In the genomic region with DNA sequence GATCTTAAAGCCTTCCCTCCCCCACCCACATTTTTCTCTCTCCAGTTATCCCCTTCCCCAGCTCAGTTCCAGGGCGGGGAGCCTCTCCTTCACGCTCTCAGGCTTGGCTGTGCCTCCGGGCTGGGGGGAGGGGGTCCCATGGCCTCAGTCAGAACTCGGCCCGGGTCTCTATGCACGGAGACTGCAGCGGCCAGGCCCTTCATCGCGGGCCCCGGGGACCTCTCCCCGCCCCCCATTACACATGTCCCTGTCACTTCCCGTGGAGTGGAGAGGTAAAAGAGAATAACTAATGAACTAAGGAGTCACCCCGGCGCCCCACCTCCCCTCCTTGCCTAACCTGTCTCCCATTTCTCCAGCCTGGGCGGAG, we compare ENCODE assay signal across 9 cellular contexts. TPM values are rescaled to one million over a fixed set of nuclear protein-coding genes. Genes with fewer than 3 reads are reported as not detected.
A peak's percentile ranks its signal among the peaks of the same experiment; 100 is the strongest.
DNase-seq lines count a peak whose midpoint lies in the region; ATAC-seq, FAIRE-seq and TF ChIP-seq lines count a peak whose summit lies in the region.
"Had no signal": no experiment of that assay in that cellular context is flagged by ENCODE, and none has a peak within 500 bp of the region (broad histone marks: within the 10 kb centered on the region; RNA-seq: fewer than 3 reads in every experiment).

No MANE protein-coding gene starts in this region.

- H3K27ac Mint-ChIP-seq in central memory CD8-positive, alpha-beta T cell (ENCODE audit: low read depth), result no peak overlapping the region
- H3K27ac Mint-ChIP-seq in neural progenitor cell, result peak overlapping the region; percentile 74

- peaks cover 19% of the 10 kb centered on the region for H3K4me1 Mint-ChIP-seq in central memory CD8-positive, alpha-beta T cell
- H3K4me1 Mint-ChIP-seq in neural progenitor cell, result peaks cover 27% of the 10 kb centered on the region

- POLR2A ChIA-PET in A549 (lab: Yijun Ruan, JAX) (no interaction called here), HCT116 (lab: Charles Lee) (no interaction called here)

- 91% methylated on average over 8 of the region's 15 CpGs for WGBS in A549 (ENCODE audit: missing lambda C conversion rate)

- H3K79me2 ChIP-seq in HCT116 (ENCODE audit: insufficient read depth, low read length) (peaks cover 24% of the 10 kb centered on the region), neural progenitor cell (ENCODE audit: low read depth) (no peaks in the 10 kb centered on the region)

- peak overlapping the region; percentile 99 for H3K4me2 ChIP-seq in A549
- H3K4me2 ChIP-seq in HCT116 (ENCODE audit: low read length), result peak overlapping the region; percentile 89
- peak overlapping the region; percentile 79 for H3K4me2 ChIP-seq in neural progenitor cell

- H3K36me3 ChIP-seq in HCT116 (ENCODE audit: control insufficient read depth in 1 of 2, insufficient read depth in 2 of 2, low read length in 2 of 2), result peaks cover 3% of the 10 kb centered on the region in 2 experiments; a peak in 2 of 4 replicates
- no peaks in the 10 kb centered on the region for H3K36me3 ChIP-seq in neural progenitor cell

- H3K9me3 ChIP-seq in A549 (no peaks in the 10 kb centered on the region), HCT116 (ENCODE audit: control insufficient read depth in 1 of 2, insufficient read depth in 1 of 2, low read depth in 1 of 2, low read length in 2 of 2) (no peaks in the 10 kb centered on the region), neural progenitor cell (ENCODE audit: low read depth) (no peaks in the 10 kb centered on the region)

- intact Hi-C loops in HCT116 (cut with micrococcal nuclease), result no loop called here

- no TSS peak for BruUV-seq in HCT116 (replicated peaks; lab: Mats Ljungman, UMichigan)

- H3K4me3 ChIP-seq in A549, result no peak overlapping the region
- no peak overlapping the region for H3K4me3 ChIP-seq in HCT116 (replicated peaks in 1 of 2; ENCODE audit: low read depth in 1 of 2, low read length in 2 of 2)
- H3K4me3 ChIP-seq in neural progenitor cell, result no peak overlapping the region

- peak overlapping the region; percentile 78 for H3K4me3 Mint-ChIP-seq in central memory CD8-positive, alpha-beta T cell
- peak overlapping the region; percentile 50 for H3K4me3 Mint-ChIP-seq in neural progenitor cell

- no peaks in the 10 kb centered on the region for H3K27me3 ChIP-seq in HCT116 (ENCODE audit: insufficient read depth, low read length)
- no peaks in the 10 kb centered on the region for H3K27me3 ChIP-seq in neural progenitor cell

- peak overlapping the region; percentile 84 to 100; a peak in 4 of 6 replicates for H3K27ac ChIP-seq in A549
- H3K27ac ChIP-seq in HCT116 (ENCODE audit: low read depth, low read length), result peak overlapping the region; percentile 84; the same call in 1 of the 2 replicates
- H3K27ac ChIP-seq in neural progenitor cell, result no peak overlapping the region

- H2AFZ ChIP-seq in HCT116 (ENCODE audit: low read depth, low read length, poor library complexity, severe bottlenecking) (no peak overlapping the region), neural progenitor cell (replicated peaks) (peak overlapping the region; percentile 34)

- RAD21 ChIA-PET in HCT116 (lab: Charles Lee; ENCODE audit: low non-redundant PET in 1 of 2, low total read pairs in 2 of 2, uncharacterized antibody in 2 of 2, unreplicated experiment in 2 of 2), result no interaction called here

- TF ChIP-seq EP300 in A549 (IDR thresholded peaks at IDR 0.05), result no peak

- H3K9me3 Mint-ChIP-seq in central memory CD8-positive, alpha-beta T cell, result no peaks in the 10 kb centered on the region
- H3K9me3 Mint-ChIP-seq in neural progenitor cell, result peaks cover 16% of the 10 kb centered on the region
- H3K9me3 Mint-ChIP-seq: stimulated activated naive CD8-positive, alpha-beta T cell treated with anti-CD3 and anti-CD28 coated beads, Interleukin-15, Interleukin-2, amounts not matched to agents 100 ng/mL and 50 ng/mL, for 24 hours had no signal

- H3K9me2 ChIP-seq in HCT116 (ENCODE audit: insufficient read depth), result no peaks in the 10 kb centered on the region

- H4K20me1 ChIP-seq in HCT116 (ENCODE audit: insufficient read depth) (no peaks in the 10 kb centered on the region), neural progenitor cell (ENCODE audit: low read depth) (no peaks in the 10 kb centered on the region)

- TF ChIP-seq RAD21 in A549 (conservative IDR thresholded peaks at IDR 0.05 in 1 of 2, IDR thresholded peaks at IDR 0.05 in 1 of 2), result no peak
- no peak for TF ChIP-seq RAD21 in HCT116 (IDR thresholded peaks at IDR 0.05; ENCODE audit: low read depth)

- DNase-seq in A549 (ENCODE audit: low read depth in 1 of 2, low spot score in 1 of 2) (no peak), HCT116 (ENCODE audit: low read depth, low spot score) (no peak), neural progenitor cell (ENCODE audit: low spot score) (no peak), NCI-H1694 (lab: John Stamatoyannopoulos, UW) (no peak), foreskin melanocyte (no peak)
- no peak for DNase-seq in central memory CD8-positive, alpha-beta T cell (ENCODE audit: low spot score in 2 of 2)
- DNase-seq in stimulated activated CD8-positive, alpha-beta memory T cell treated with anti-CD3 and anti-CD28 coated beads, Interleukin-4, amount 100 ng/mL, for 48 hours, result no peak

- ATAC-seq in A549 (no peak), HCT116 (no peak), GM19035 (IDR thresholded peaks at IDR 0.05; ENCODE audit: unreplicated experiment) (no peak)
- no peak for ATAC-seq in central memory CD8-positive, alpha-beta T cell (replicated peaks; ENCODE audit: extremely low read depth, poor library complexity, severe bottlenecking)

- no peak for TF ChIP-seq CTCF in A549 (IDR thresholded peaks at IDR 0.05)
- no peak for TF ChIP-seq CTCF in HCT116 (IDR thresholded peaks at IDR 0.05 in 2 of 3, conservative IDR thresholded peaks at IDR 0.05 in 1 of 3; ENCODE audit: borderline replicate concordance in 1 of 3, insufficient read depth in 1 of 3, low read depth in 2 of 3, low read length in 2 of 3)
- TF ChIP-seq CTCF in neural progenitor cell (IDR thresholded peaks at IDR 0.05), result no peak

- H3K9ac ChIP-seq in HCT116 (ENCODE audit: low read length) (peak overlapping the region; percentile 82), neural progenitor cell (no peak overlapping the region)

- no peak for FAIRE-seq in A549 (lab: Jason Lieb, UNC)

- CTCF ChIA-PET in A549 (lab: Yijun Ruan, JAX), result interaction anchor here (0.6 to 1.4 kb wide), 5 partner anchors 31 to 652 kb away, joined by 3 to 5 read pairs (median 4); partner anchors contain the start of gene GPKOW
- CTCF ChIA-PET in HCT116 (lab: Charles Lee), result interaction anchor here (0.6 kb wide), 1 partner anchor 637 kb away, joined by 3 read pairs; no protein-coding TSS in a partner anchor

- TF ChIP-seq POLR2A in A549 (IDR thresholded peaks at IDR 0.05; ENCODE audit: low read length) (no peak), HCT116 (IDR thresholded peaks at IDR 0.05; ENCODE audit: borderline replicate concordance, extremely low read depth, insufficient read depth, insufficient read length) (no peak)

- H3K27me3 Mint-ChIP-seq in central memory CD8-positive, alpha-beta T cell, result no peaks in the 10 kb centered on the region
- peaks cover 6% of the 10 kb centered on the region for H3K27me3 Mint-ChIP-seq in neural progenitor cell (ENCODE audit: insufficient read depth, low read depth)
- H3K27me3 Mint-ChIP-seq: stimulated activated naive CD8-positive, alpha-beta T cell treated with anti-CD3 and anti-CD28 coated beads, Interleukin-15, Interleukin-2, amounts not matched to agents 100 ng/mL and 50 ng/mL, for 24 hours had no signal

- peaks cover 10% of the 10 kb centered on the region for H3K36me3 Mint-ChIP-seq in central memory CD8-positive, alpha-beta T cell (ENCODE audit: insufficient read depth)
- H3K36me3 Mint-ChIP-seq in neural progenitor cell, result no peaks in the 10 kb centered on the region

- peaks cover 30% of the 10 kb centered on the region for H3F3A ChIP-seq in neural progenitor cell (ENCODE audit: low read depth)

- peaks cover 31% of the 10 kb centered on the region for H3K4me1 ChIP-seq in A549
- peaks cover 14 to 37% of the 10 kb centered on the region in 2 experiments for H3K4me1 ChIP-seq in HCT116 (ENCODE audit: control insufficient read depth in 1 of 2, insufficient read depth in 2 of 2, low read length in 2 of 2)
- no peaks in the 10 kb centered on the region for H3K4me1 ChIP-seq in neural progenitor cell

RNA-seq across cellular contexts. Expression of gene PRICKLE3, which starts 0.8 kb away (rescaled TPM):
- 7.9 and 9.3 TPM in 2 replicates for polyA plus RNA-seq in A549 (2011; rRNA removed)
- 16.9 and 23.0 TPM in 2 replicates for polyA plus RNA-seq in A549 (2012; cell fraction: cytosol; rRNA removed)
- polyA plus RNA-seq in A549 (2012; cell fraction: nucleus; rRNA removed), result 54.4 and 68.6 TPM in 2 replicates
- 12.9 to 14.1 TPM (median 14.0 TPM) in 3 replicates for polyA plus RNA-seq in A549 (2017; fragmentation: RNase III; extraction: RNeasy Plus Mini Kit Qiagen cat#74134 plus additional on column Dnase treatment)
- polyA minus RNA-seq in A549 (2011; rRNA and poly(A)+ RNA removed), result 10.3 and 17.7 TPM in 2 replicates
- total RNA-seq in HCT116 (2021; ENCODE audit: unreplicated experiment), result 27.8 TPM
- 23.1 and 24.8 TPM in 2 replicates for polyA plus RNA-seq in HCT116 (2012)
- total RNA-seq in neural progenitor cell (ENCODE audit: low replicate concordance), result 0.28 and 6.4 TPM in 2 replicates

RNA-seq across cellular contexts. Expression of gene SYP, which starts 13.0 kb away (rescaled TPM):
- polyA plus RNA-seq in A549 (2011; rRNA removed), result 1.3 and 1.7 TPM in 2 replicates
- polyA plus RNA-seq in A549 (2012; cell fraction: cytosol; rRNA removed), result 1.5 and 1.6 TPM in 2 replicates
- 2.1 and 2.6 TPM in 2 replicates for polyA plus RNA-seq in A549 (2012; cell fraction: nucleus; rRNA removed)
- 3.3 to 4.0 TPM (median 3.8 TPM) in 3 replicates for polyA plus RNA-seq in A549 (2017; fragmentation: RNase III; extraction: RNeasy Plus Mini Kit Qiagen cat#74134 plus additional on column Dnase treatment)
- 1.1 and 1.3 TPM in 2 replicates for polyA minus RNA-seq in A549 (2011; rRNA and poly(A)+ RNA removed)
- 1.2 TPM for total RNA-seq in HCT116 (2021; ENCODE audit: unreplicated experiment)
- 0.99 and 1.1 TPM in 2 replicates for polyA plus RNA-seq in HCT116 (2012)
- 0.07 and 0.62 TPM in 2 replicates for total RNA-seq in neural progenitor cell (ENCODE audit: low replicate concordance)

RNA-seq across cellular contexts. Expression of gene PLP2, which starts 15.3 kb away (rescaled TPM):
- polyA plus RNA-seq in A549 (2011; rRNA removed) (209 and 277 TPM in 2 replicates), A549 (2017; fragmentation: RNase III; extraction: RNeasy Plus Mini Kit Qiagen cat#74134 plus additional on column Dnase treatment) (162 to 168 TPM (median 164 TPM) in 3 replicates)
- 406 and 428 TPM in 2 replicates for polyA plus RNA-seq in A549 (2012; cell fraction: cytosol; rRNA removed)
- polyA plus RNA-seq in A549 (2012; cell fraction: nucleus; rRNA removed), result 165 and 236 TPM in 2 replicates
- polyA minus RNA-seq in A549 (2011; rRNA and poly(A)+ RNA removed), result 267 and 271 TPM in 2 replicates
- total RNA-seq in HCT116 (2021; ENCODE audit: unreplicated experiment) (207 TPM), neural progenitor cell (ENCODE audit: low replicate concordance) (0.13 and 0.46 TPM in 2 replicates)
- polyA plus RNA-seq in HCT116 (2012), result 358 and 400 TPM in 2 replicates

RNA-seq across cellular contexts. Expression of gene MAGIX, which starts 24.5 kb away (rescaled TPM):
- 1.1 and 1.2 TPM in 2 replicates for polyA plus RNA-seq in A549 (2011; rRNA removed)
- polyA plus RNA-seq in A549 (2012; cell fraction: cytosol; rRNA removed), result 2.7 and 4.2 TPM in 2 replicates
- 4.6 and 6.8 TPM in 2 replicates for polyA plus RNA-seq in A549 (2012; cell fraction: nucleus; rRNA removed)
- 2.2 to 3.0 TPM (median 2.5 TPM) in 3 replicates for polyA plus RNA-seq in A549 (2017; fragmentation: RNase III; extraction: RNeasy Plus Mini Kit Qiagen cat#74134 plus additional on column Dnase treatment)
- polyA minus RNA-seq in A549 (2011; rRNA and poly(A)+ RNA removed), result 0.41 and 1.8 TPM in 2 replicates
- 2.6 TPM for total RNA-seq in HCT116 (2021; ENCODE audit: unreplicated experiment)
- polyA plus RNA-seq in HCT116 (2012), result 0.62 and 1.1 TPM in 2 replicates
- 1.4 and 1.5 TPM in 2 replicates for total RNA-seq in neural progenitor cell (ENCODE audit: low replicate concordance)

RNA-seq across cellular contexts. Expression of gene CACNA1F, which starts 46.1 kb away (rescaled TPM):
- polyA plus RNA-seq in A549 (2011; rRNA removed) (not detected in 2 replicates), A549 (2017; fragmentation: RNase III; extraction: RNeasy Plus Mini Kit Qiagen cat#74134 plus additional on column Dnase treatment) (not detected in 3 replicates)
- polyA plus RNA-seq in A549 (2012; cell fraction: cytosol; rRNA removed), result not detected in 2 replicates
- 0.01 TPM in 1 of 2 replicates, not detected in the other for polyA plus RNA-seq in A549 (2012; cell fraction: nucleus; rRNA removed)
- polyA minus RNA-seq in A549 (2011; rRNA and poly(A)+ RNA removed), result not detected in 2 replicates
- total RNA-seq in HCT116 (2021; ENCODE audit: unreplicated experiment) (not detected), neural progenitor cell (ENCODE audit: low replicate concordance) (1.1 and 4.9 TPM in 2 replicates)
- not detected in 2 replicates for polyA plus RNA-seq in HCT116 (2012)

Comparison
In these comparisons a context has a peak if more than half of its experiments do, and no peak if none do; other contexts are left out.
1. RNA of gene PLP2, which starts 15.3 kb away (total RNA-seq): 207 TPM in HCT116 (single experiment); 0.13 to 0.46 TPM in neural progenitor cell; every median in the first group is over 100 times any median in the second.
2. Peak in every context shown above with its lines, with median percentiles within 50 percentile points of each other: H3K4me2 ChIP-seq.